Comparison of ENCODE assay signal across 8 cellular contexts in the genomic region with DNA sequence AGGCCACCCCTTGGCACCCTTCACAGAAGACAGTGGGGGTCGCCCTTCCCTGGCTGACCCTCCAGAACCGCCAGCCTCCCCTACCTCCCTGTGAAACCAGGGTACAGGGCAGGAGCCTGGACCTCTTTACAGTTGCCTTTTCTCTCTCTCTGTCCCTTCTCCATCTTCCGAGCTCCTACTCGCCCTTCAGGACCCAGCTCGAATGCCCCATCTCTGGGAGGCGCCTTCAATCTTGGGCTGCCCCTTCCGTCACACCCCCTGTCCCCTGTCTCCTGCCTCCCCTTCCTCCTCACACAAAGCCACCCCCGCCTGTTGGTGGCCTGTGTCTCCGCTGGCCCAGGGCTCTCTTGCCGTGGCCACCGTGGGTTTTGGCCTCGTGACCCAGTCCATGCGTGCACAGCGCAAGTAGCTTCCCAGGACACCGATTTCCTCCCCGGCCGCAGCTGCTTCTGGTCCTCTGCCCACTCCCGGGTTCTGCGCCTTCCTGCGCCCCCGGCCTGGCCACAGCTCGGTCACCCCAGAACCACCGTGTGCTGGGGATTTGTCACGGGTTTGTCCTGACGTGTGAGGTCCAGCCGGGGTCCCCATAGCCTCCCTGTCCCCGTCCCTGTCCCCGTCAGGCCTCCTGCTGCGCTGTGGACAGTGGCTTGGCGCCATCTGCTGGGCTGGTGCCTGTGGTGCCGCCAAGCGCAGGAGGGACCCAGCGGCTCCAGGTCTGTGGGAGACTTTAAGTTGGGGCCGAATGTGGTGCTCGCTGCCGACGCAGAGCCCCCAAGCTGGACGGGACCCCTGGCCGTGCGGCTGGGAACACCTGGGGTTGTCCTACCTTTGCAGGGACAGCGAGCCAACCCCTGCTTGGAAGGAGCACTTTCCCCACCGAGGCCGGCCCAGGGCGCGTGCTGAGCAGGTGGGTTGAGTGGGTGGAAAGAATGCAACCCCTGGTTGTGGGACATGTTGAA. TPM values are rescaled to one million over a fixed set of nuclear protein-coding genes. Genes with fewer than 3 reads are reported as not detected.
DNase-seq lines count a peak whose midpoint lies in the region; ATAC-seq and TF ChIP-seq lines count a peak whose summit lies in the region.

No MANE protein-coding gene starts in this region.

- H3K27ac Mint-ChIP-seq in activated CD4-positive, alpha-beta T cell treated with anti-CD3 and anti-CD28 coated beads, Interleukin-2, amount 10 ng/mL, durations not matched to agents 7 days and 5 days: no peak overlapping the region

- TF ChIP-seq POLR2A in lower leg skin (IDR thresholded peaks at IDR 0.05): no peak

- peaks cover 3% of the 10 kb centered on the region for H3K4me1 Mint-ChIP-seq in activated CD4-positive, alpha-beta T cell treated with anti-CD3 and anti-CD28 coated beads, Interleukin-2, amount 10 ng/mL, durations not matched to agents 7 days and 5 days

- POLR2A ChIA-PET in activated CD4-positive, alpha-beta T cell treated with anti-CD3 and anti-CD28 coated beads, Interleukin-2, amount 10 ng/mL, durations not matched to agents 7 days and 5 days (lab: Charles Lee): no interaction called here

- no peaks in the 10 kb centered on the region for H3K36me3 Mint-ChIP-seq in activated CD4-positive, alpha-beta T cell treated with anti-CD3 and anti-CD28 coated beads, Interleukin-2, amount 10 ng/mL, durations not matched to agents 7 days and 5 days (ENCODE audit: low read depth)

- H3K4me3 Mint-ChIP-seq in activated CD4-positive, alpha-beta T cell treated with anti-CD3 and anti-CD28 coated beads, Interleukin-2, amount 10 ng/mL, durations not matched to agents 7 days and 5 days: no peak overlapping the region

- intact Hi-C loops in lower leg skin (cut with DNase I; ENCODE audit: low total_unique reads): loop anchor here (2.0 kb wide), 1 partner anchor 154 kb away; no protein-coding TSS in a partner anchor

- DNase-seq in NCI-H1417 (lab: John Stamatoyannopoulos, UW) (peak; percentile 52 to 74 (median 53)), NCI-H1417 treated with DMSO at 0.1 percent for 48 hours (lab: John Stamatoyannopoulos, UW) (no peak), NCI-H2107 treated with DMSO at 0.1 percent for 48 hours (lab: John Stamatoyannopoulos, UW; ENCODE audit: unreplicated experiment) (peak; percentile 27), dedifferentiated amniotic fluid mesenchymal stem cell (ENCODE audit: extremely low spot score) (peak; percentile 31), lower leg skin (ENCODE audit: low spot score in 2 of 2) (peak; percentile 66 to 95)
- DNase-seq in activated CD4-positive, alpha-beta T cell treated with anti-CD3 and anti-CD28 coated beads, Interleukin-2, amount 10 ng/mL, durations not matched to agents 7 days and 5 days: peak; percentile 77
- DNase-seq in stimulated activated CD4-positive, alpha-beta T cell treated with anti-CD3 and anti-CD28 coated beads, TNF-alpha, amount 100 ng/mL, for 1 hour (ENCODE audit: low read depth in 3 of 3, low spot score in 1 of 3): peak; percentile 56 to 78 (median 63)

- no peak for ATAC-seq in GM21723 (IDR thresholded peaks at IDR 0.05; ENCODE audit: unreplicated experiment)

- 33 to 36% methylated on average over 32 to 37 of the region's 45 CpGs for WGBS in lower leg skin, 2 donors

- CTCF ChIA-PET in activated CD4-positive, alpha-beta T cell treated with anti-CD3 and anti-CD28 coated beads, Interleukin-2, amount 10 ng/mL, durations not matched to agents 7 days and 5 days (lab: Charles Lee): interaction anchor here (0.8 to 1.9 kb wide), 16 partner anchors 9 to 164 kb away, joined by 3 to 8 read pairs (median 4); no protein-coding TSS in a partner anchor

- peak in 1 of 3 donors; percentile 88 for TF ChIP-seq CTCF in lower leg skin (IDR thresholded peaks at IDR 0.05)

- no peak overlapping the region for H3K4me3 ChIP-seq in lower leg skin (ENCODE audit: low read depth, poor library complexity, severe bottlenecking)

- peaks cover 2% of the 10 kb centered on the region for H3K27me3 Mint-ChIP-seq in activated CD4-positive, alpha-beta T cell treated with anti-CD3 and anti-CD28 coated beads, Interleukin-2, amount 10 ng/mL, durations not matched to agents 7 days and 5 days

- H3K9me3 Mint-ChIP-seq in activated CD4-positive, alpha-beta T cell treated with anti-CD3 and anti-CD28 coated beads, Interleukin-2, amount 10 ng/mL, durations not matched to agents 7 days and 5 days: peaks cover 4% of the 10 kb centered on the region

RNA-seq across cellular contexts. Expression of gene TMEM250, which starts 4.0 kb away (rescaled TPM):
- 10 to 100 TPM; 50.2 to 56.4 TPM for total RNA-seq in activated CD4-positive, alpha-beta T cell treated with anti-CD3 and anti-CD28 coated beads, Interleukin-2, amount 10 ng/mL, durations not matched to agents 7 days and 5 days
- total RNA-seq in lower leg skin: 10 to 100 TPM; 52.3 to 62.9 (median 55.1) TPM

RNA-seq across cellular contexts. Expression of gene NACC2, which starts 27.6 kb away (rescaled TPM):
- 1 to 10 TPM; 4.1 to 4.4 TPM for total RNA-seq in activated CD4-positive, alpha-beta T cell treated with anti-CD3 and anti-CD28 coated beads, Interleukin-2, amount 10 ng/mL, durations not matched to agents 7 days and 5 days
- 10 to 100 TPM in 3 of 4 donors, 1 to 10 TPM in 1; 9.1 to 17.3 (median 13.4) TPM for total RNA-seq in lower leg skin
